ENCODE assay signal across 1 cellular context in the genomic region with DNA sequence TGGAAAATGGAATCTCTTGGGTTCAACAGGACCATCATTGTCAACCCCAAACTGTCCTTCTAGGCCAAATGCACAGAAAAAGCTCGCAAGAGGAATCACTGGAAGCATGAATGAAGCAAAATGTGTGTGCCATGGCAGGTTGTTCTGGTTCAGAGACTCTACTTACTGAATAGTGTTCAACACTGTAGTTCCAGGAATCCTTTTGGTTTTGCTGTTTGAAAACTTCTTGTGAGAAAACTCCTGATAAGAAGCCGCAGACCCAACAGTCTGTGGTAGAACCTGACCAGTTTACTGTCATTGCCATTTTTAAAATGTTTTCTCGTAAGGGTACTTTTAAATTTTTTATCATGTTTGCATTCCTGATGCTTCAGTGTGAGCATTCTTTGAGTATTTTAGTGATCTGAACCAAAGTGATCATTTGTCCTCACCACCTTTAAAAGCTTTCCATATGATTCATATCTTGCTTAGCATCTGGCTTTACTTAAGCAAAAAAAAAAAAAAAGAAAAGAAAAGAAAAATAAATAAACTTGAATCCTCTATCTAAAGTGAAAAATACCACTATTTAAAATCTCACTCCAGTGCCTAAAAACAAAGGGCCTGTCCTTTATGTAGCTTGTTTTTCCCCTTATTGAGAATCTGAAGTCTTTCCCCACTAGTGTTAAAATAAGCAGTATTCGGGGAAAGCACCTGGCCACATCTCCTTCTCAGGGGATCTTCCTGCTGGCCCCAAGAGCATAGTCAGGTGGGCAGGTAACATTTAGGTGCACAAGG.
TF ChIP-seq lines count a peak whose summit lies in the region.

No MANE protein-coding gene starts in this region.

TF ChIP-seq in GM12878, 131 proteins besides CTCF, POLR2A, EP300 and RAD21 (continued from another document and continues in another):
- no peak for TF ChIP-seq TARDBP (IDR thresholded peaks at IDR 0.05; ENCODE audit: borderline replicate concordance)
- peak; percentile 71; the same call in 1 of the 2 replicates for TF ChIP-seq RB1 (IDR thresholded peaks at IDR 0.05; ENCODE audit: borderline replicate concordance)
- TF ChIP-seq ATF2 (IDR thresholded peaks at IDR 0.05; ENCODE audit: low read length) = peak; percentile 77; the same call in 1 of the 2 replicates
- no peak for TF ChIP-seq PML (IDR thresholded peaks at IDR 0.05; ENCODE audit: low read length)
- peak; percentile 79 for TF ChIP-seq NFIC (IDR thresholded peaks at IDR 0.05; ENCODE audit: low read depth, low read length)
- no peak for TF ChIP-seq RFX5 (IDR thresholded peaks at IDR 0.05; ENCODE audit: low read depth, low read length)
- TF ChIP-seq, protein P1, sequence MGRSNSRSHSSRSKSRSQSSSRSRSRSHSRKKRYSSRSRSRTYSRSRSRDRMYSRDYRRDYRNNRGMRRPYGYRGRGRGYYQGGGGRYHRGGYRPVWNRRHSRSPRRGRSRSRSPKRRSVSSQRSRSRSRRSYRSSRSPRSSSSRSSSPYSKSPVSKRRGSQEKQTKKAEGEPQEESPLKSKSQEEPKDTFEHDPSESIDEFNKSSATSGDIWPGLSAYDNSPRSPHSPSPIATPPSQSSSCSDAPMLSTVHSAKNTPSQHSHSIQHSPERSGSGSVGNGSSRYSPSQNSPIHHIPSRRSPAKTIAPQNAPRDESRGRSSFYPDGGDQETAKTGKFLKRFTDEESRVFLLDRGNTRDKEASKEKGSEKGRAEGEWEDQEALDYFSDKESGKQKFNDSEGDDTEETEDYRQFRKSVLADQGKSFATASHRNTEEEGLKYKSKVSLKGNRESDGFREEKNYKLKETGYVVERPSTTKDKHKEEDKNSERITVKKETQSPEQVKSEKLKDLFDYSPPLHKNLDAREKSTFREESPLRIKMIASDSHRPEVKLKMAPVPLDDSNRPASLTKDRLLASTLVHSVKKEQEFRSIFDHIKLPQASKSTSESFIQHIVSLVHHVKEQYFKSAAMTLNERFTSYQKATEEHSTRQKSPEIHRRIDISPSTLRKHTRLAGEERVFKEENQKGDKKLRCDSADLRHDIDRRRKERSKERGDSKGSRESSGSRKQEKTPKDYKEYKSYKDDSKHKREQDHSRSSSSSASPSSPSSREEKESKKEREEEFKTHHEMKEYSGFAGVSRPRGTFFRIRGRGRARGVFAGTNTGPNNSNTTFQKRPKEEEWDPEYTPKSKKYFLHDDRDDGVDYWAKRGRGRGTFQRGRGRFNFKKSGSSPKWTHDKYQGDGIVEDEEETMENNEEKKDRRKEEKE (IDR thresholded peaks at IDR 0.05) = no peak
- TF ChIP-seq YBX1 (IDR thresholded peaks at IDR 0.05) = peak; percentile 81; the same call in 1 of the 2 replicates
- TF ChIP-seq TCF12 (IDR thresholded peaks at IDR 0.05; ENCODE audit: low read depth, low read length) = peak; percentile 59; the same call in 1 of the 2 replicates
- peak; percentile 32 to 43; a peak in 3 of 4 replicates for TF ChIP-seq BHLHE40 (IDR thresholded peaks at IDR 0.05; ENCODE audit: borderline replicate concordance in 1 of 2, low read depth in 2 of 2, low read length in 1 of 2)
- no peak for TF ChIP-seq TCF3 (IDR thresholded peaks at IDR 0.05; ENCODE audit: borderline replicate concordance, insufficient read depth, low read depth, low read length)
- TF ChIP-seq, protein P2, sequence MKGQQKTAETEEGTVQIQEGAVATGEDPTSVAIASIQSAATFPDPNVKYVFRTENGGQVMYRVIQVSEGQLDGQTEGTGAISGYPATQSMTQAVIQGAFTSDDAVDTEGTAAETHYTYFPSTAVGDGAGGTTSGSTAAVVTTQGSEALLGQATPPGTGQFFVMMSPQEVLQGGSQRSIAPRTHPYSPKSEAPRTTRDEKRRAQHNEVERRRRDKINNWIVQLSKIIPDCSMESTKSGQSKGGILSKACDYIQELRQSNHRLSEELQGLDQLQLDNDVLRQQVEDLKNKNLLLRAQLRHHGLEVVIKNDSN (IDR thresholded peaks at IDR 0.05; ENCODE audit: borderline replicate concordance, extremely low read length, insufficient read depth, low read depth, low read length) = no peak
- 0 out of 2 replicates have a peak, but pooled peaks have one; percentile 30 for TF ChIP-seq MEF2A (IDR thresholded peaks at IDR 0.05; ENCODE audit: insufficient read depth, low read depth, low read length)
- no peak for TF ChIP-seq HCFC1 (IDR thresholded peaks at IDR 0.05; ENCODE audit: low read length)
- peak; percentile 19; the same call in 1 of the 2 replicates for TF ChIP-seq SMC3 (IDR thresholded peaks at IDR 0.05; ENCODE audit: borderline replicate concordance, low read length)
- TF ChIP-seq ASH2L (IDR thresholded peaks at IDR 0.05; ENCODE audit: borderline replicate concordance, low read depth) = no peak
- peak; percentile 44; the same call in 1 of the 2 replicates for TF ChIP-seq ATF7 (IDR thresholded peaks at IDR 0.05; ENCODE audit: low read depth)
- no peak for TF ChIP-seq ZNF274 (IDR thresholded peaks at IDR 0.05; ENCODE audit: insufficient read depth, insufficient read length)
- TF ChIP-seq, protein P3, sequence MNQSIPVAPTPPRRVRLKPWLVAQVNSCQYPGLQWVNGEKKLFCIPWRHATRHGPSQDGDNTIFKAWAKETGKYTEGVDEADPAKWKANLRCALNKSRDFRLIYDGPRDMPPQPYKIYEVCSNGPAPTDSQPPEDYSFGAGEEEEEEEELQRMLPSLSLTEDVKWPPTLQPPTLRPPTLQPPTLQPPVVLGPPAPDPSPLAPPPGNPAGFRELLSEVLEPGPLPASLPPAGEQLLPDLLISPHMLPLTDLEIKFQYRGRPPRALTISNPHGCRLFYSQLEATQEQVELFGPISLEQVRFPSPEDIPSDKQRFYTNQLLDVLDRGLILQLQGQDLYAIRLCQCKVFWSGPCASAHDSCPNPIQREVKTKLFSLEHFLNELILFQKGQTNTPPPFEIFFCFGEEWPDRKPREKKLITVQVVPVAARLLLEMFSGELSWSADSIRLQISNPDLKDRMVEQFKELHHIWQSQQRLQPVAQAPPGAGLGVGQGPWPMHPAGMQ (IDR thresholded peaks at IDR 0.05; ENCODE audit: borderline replicate concordance) = no peak
- no peak for TF ChIP-seq TCF7 (IDR thresholded peaks at IDR 0.05; ENCODE audit: borderline replicate concordance)
- TF ChIP-seq DPF2 (IDR thresholded peaks at IDR 0.05) = no peak
- TF ChIP-seq, protein P4, sequence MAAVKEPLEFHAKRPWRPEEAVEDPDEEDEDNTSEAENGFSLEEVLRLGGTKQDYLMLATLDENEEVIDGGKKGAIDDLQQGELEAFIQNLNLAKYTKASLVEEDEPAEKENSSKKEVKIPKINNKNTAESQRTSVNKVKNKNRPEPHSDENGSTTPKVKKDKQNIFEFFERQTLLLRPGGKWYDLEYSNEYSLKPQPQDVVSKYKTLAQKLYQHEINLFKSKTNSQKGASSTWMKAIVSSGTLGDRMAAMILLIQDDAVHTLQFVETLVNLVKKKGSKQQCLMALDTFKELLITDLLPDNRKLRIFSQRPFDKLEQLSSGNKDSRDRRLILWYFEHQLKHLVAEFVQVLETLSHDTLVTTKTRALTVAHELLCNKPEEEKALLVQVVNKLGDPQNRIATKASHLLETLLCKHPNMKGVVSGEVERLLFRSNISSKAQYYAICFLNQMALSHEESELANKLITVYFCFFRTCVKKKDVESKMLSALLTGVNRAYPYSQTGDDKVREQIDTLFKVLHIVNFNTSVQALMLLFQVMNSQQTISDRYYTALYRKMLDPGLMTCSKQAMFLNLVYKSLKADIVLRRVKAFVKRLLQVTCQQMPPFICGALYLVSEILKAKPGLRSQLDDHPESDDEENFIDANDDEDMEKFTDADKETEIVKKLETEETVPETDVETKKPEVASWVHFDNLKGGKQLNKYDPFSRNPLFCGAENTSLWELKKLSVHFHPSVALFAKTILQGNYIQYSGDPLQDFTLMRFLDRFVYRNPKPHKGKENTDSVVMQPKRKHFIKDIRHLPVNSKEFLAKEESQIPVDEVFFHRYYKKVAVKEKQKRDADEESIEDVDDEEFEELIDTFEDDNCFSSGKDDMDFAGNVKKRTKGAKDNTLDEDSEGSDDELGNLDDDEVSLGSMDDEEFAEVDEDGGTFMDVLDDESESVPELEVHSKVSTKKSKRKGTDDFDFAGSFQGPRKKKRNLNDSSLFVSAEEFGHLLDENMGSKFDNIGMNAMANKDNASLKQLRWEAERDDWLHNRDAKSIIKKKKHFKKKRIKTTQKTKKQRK (IDR thresholded peaks at IDR 0.05; ENCODE audit: low read depth, low read length) = no peak
- peak; percentile 57; the same call in 1 of the 2 replicates for TF ChIP-seq BACH1 (IDR thresholded peaks at IDR 0.05; ENCODE audit: borderline replicate concordance)
- no peak for TF ChIP-seq JUND (IDR thresholded peaks at IDR 0.05; ENCODE audit: low read depth, low read length)
- TF ChIP-seq, protein P5, sequence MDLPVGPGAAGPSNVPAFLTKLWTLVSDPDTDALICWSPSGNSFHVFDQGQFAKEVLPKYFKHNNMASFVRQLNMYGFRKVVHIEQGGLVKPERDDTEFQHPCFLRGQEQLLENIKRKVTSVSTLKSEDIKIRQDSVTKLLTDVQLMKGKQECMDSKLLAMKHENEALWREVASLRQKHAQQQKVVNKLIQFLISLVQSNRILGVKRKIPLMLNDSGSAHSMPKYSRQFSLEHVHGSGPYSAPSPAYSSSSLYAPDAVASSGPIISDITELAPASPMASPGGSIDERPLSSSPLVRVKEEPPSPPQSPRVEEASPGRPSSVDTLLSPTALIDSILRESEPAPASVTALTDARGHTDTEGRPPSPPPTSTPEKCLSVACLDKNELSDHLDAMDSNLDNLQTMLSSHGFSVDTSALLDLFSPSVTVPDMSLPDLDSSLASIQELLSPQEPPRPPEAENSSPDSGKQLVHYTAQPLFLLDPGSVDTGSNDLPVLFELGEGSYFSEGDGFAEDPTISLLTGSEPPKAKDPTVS (IDR thresholded peaks at IDR 0.05; ENCODE audit: low read depth, low read length) = no peak
- TF ChIP-seq CEBPB (IDR thresholded peaks at IDR 0.05; ENCODE audit: borderline replicate concordance in 1 of 2, low read depth in 2 of 2, low read length in 2 of 2) = no peak
- peak; percentile 79 for TF ChIP-seq RAD51 (IDR thresholded peaks at IDR 0.05)
- no peak for TF ChIP-seq MYC (IDR thresholded peaks at IDR 0.05; ENCODE audit: insufficient read depth, insufficient read length, insufficient replicate concordance, low read length, severe bottlenecking)
- TF ChIP-seq NR2C2 (IDR thresholded peaks at IDR 0.05; ENCODE audit: borderline replicate concordance, control insufficient read depth, insufficient read length, low read depth) = no peak
- TF ChIP-seq IKZF1 (conservative IDR thresholded peaks at IDR 0.05) = no peak; the same call in 1 of the 2 replicates
- TF ChIP-seq ZNF207 (IDR thresholded peaks at IDR 0.05; ENCODE audit: borderline replicate concordance) = no peak
- TF ChIP-seq, protein P6, sequence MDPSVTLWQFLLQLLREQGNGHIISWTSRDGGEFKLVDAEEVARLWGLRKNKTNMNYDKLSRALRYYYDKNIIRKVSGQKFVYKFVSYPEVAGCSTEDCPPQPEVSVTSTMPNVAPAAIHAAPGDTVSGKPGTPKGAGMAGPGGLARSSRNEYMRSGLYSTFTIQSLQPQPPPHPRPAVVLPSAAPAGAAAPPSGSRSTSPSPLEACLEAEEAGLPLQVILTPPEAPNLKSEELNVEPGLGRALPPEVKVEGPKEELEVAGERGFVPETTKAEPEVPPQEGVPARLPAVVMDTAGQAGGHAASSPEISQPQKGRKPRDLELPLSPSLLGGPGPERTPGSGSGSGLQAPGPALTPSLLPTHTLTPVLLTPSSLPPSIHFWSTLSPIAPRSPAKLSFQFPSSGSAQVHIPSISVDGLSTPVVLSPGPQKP (IDR thresholded peaks at IDR 0.05; ENCODE audit: low read depth, low read length) = no peak
- no peak for TF ChIP-seq MAX (IDR thresholded peaks at IDR 0.05; ENCODE audit: low read depth, low read length)
- peak; percentile 54; the same call in 1 of the 2 replicates for TF ChIP-seq PAX5 (IDR thresholded peaks at IDR 0.05; ENCODE audit: borderline replicate concordance, low read depth, low read length)
- no peak for TF ChIP-seq ZBED1 (IDR thresholded peaks at IDR 0.05; ENCODE audit: borderline replicate concordance)
- peak; percentile 20; the same call in 1 of the 3 replicates for TF ChIP-seq POU2F2 (IDR thresholded peaks at IDR 0.05; ENCODE audit: borderline replicate concordance, low read depth, low read length)
- TF ChIP-seq MYB (IDR thresholded peaks at IDR 0.05; ENCODE audit: borderline replicate concordance, low read depth, low read length) = no peak
- no peak for TF ChIP-seq HDAC6 (IDR thresholded peaks at IDR 0.05; ENCODE audit: unreplicated experiment)
- TF ChIP-seq GATAD2B (conservative IDR thresholded peaks at IDR 0.05; ENCODE audit: low read depth) = peak; percentile 68; the same call in 1 of the 2 replicates
- no peak for TF ChIP-seq ZBTB40 (IDR thresholded peaks at IDR 0.05; ENCODE audit: borderline replicate concordance)
- TF ChIP-seq SP1 (IDR thresholded peaks at IDR 0.05; ENCODE audit: low read depth, low read length) = no peak
